ENCODE assay signal across 8 cellular contexts in genomic region chr16:71230122-71230845, GRCh38. TPM values are rescaled to one million over a fixed set of nuclear protein-coding genes. Genes with fewer than 3 reads are reported as not detected.
A peak's percentile ranks its signal among the peaks of the same experiment; 100 is the strongest.
DNase-seq lines count a peak whose midpoint lies in the region; ATAC-seq, FAIRE-seq and TF ChIP-seq lines count a peak whose summit lies in the region.

Gene HYDIN, minus strand, starts transcription at chr16:71230722. Its CDS starts 43,827 bp downstream, at chr16:71186895.

- RAD21 ChIA-PET in GM12878 (lab: Charles Lee; ENCODE audit: unreplicated experiment), result no interaction called here

- no peak for FAIRE-seq in GM12878 (lab: Jason Lieb, UNC)
- no peak for FAIRE-seq in keratinocyte (lab: Jason Lieb, UNC)

- intact Hi-C loops in GM12878 (cut with micrococcal nuclease; ENCODE audit: unreplicated experiment), result no loop called here

- no peak for TF ChIP-seq EP300 in GM12878 (IDR thresholded peaks at IDR 0.05; ENCODE audit: borderline replicate concordance in 1 of 2, control insufficient read depth in 1 of 2, low read depth in 2 of 2, low read length in 2 of 2)
- TF ChIP-seq EP300 in suprapubic skin (IDR thresholded peaks at IDR 0.05), result no peak

- SMC1A ChIA-PET in GM12878 (lab: Charles Lee; ENCODE audit: uncharacterized antibody, unreplicated experiment), result no interaction called here

- H4K20me1 ChIP-seq in GM12878 (ENCODE audit: control insufficient read depth, insufficient read depth), result no peaks in the 10 kb centered on the region
- no peaks in the 10 kb centered on the region for H4K20me1 ChIP-seq in keratinocyte (ENCODE audit: control insufficient read depth, extremely low read depth, insufficient read depth, low read length)

- no peaks in the 10 kb centered on the region for H3K27me3 ChIP-seq in GM12878 (replicated peaks in 1 of 2; ENCODE audit: control insufficient read depth in 2 of 2, insufficient read depth in 2 of 2, low read length in 1 of 2)
- no peaks in the 10 kb centered on the region for H3K27me3 ChIP-seq in keratinocyte (ENCODE audit: control insufficient read depth, extremely low read depth, insufficient read depth, low read length)
- H3K27me3 ChIP-seq in suprapubic skin, result peaks cover 13% of the 10 kb centered on the region

- no peak for TF ChIP-seq RAD21 in GM12878 (IDR thresholded peaks at IDR 0.05; ENCODE audit: insufficient read depth, low read depth, low read length)

- CTCF ChIA-PET in GM12878 (lab: Yijun Ruan, JAX), result no interaction called here

- H3K9me1 ChIP-seq in keratinocyte (ENCODE audit: control insufficient read depth, extremely low read depth, insufficient read depth, low read length), result no peaks in the 10 kb centered on the region

- no peak within 1 kb of the TSS for H2AFZ ChIP-seq in GM12878 (ENCODE audit: control insufficient read depth, low read depth, low read length)
- H2AFZ ChIP-seq in keratinocyte (ENCODE audit: control insufficient read depth, low read length), result peak within 1 kb of the TSS; percentile 66

- BruUV-seq in GM12878 (replicated peaks; lab: Mats Ljungman, UMichigan), result no TSS peak

- DNase-seq in NCI-H2081 treated with DMSO at 0.1 percent for 48 hours (lab: John Stamatoyannopoulos, UW) (peak; percentile 16), GM12878 (ENCODE audit: low read depth, low spot score) (no peak), keratinocyte (ENCODE audit: low read depth, low spot score) (peak; percentile 5), suprapubic skin (ENCODE audit: low spot score in 2 of 2) (peak in 1 of 2 donors; percentile 60), SIG-M5 treated with dmso at 0.1 percent for 504 hours (lab: John Stamatoyannopoulos, UW; ENCODE audit: unreplicated experiment) (no peak), GM13976 (ENCODE audit: low spot score) (no peak), germinal center (ENCODE audit: low spot score) (no peak)

- TF ChIP-seq POLR2A in GM12878 (IDR thresholded peaks at IDR 0.05; ENCODE audit: low read depth, low read length), result no peak
- no peak for TF ChIP-seq POLR2A in suprapubic skin (IDR thresholded peaks at IDR 0.05)

- peak within 1 kb of the TSS; percentile 56; the same call in 1 of the 2 replicates for H3K9ac ChIP-seq in ES-I3 (ENCODE audit: low read depth, low read length)
- no peak within 1 kb of the TSS for H3K9ac ChIP-seq in GM12878 (ENCODE audit: control insufficient read depth, insufficient read depth, low read length)
- peak within 1 kb of the TSS; percentile 43 for H3K9ac ChIP-seq in keratinocyte (ENCODE audit: control insufficient read depth, extremely low read depth, insufficient read depth, low read length)

- 47% methylated on average over 38 of the region's 38 CpGs for WGBS in GM12878 (ENCODE audit: insufficient coverage, insufficient replicate concordance, low lambda C conversion rate, missing lambda C conversion rate)
- WGBS in suprapubic skin, result 9% methylated on average over 38 of the region's 38 CpGs

- no peak for ATAC-seq in GM12878

- dilution Hi-C loops in keratinocyte (cut with MboI; ENCODE audit: extremely low pct_ligation_motif_present, low sequenced_read_pairs), result no loop called here

- H3K4me1 ChIP-seq in ES-I3 (ENCODE audit: insufficient read depth, low read length) (no peaks in the 10 kb centered on the region), GM12878 (ENCODE audit: control insufficient read depth, insufficient read depth, low read length) (no peaks in the 10 kb centered on the region), keratinocyte (ENCODE audit: control insufficient read depth, extremely low read depth, insufficient read depth, low read length) (no peaks in the 10 kb centered on the region), suprapubic skin (peaks cover 6% of the 10 kb centered on the region)

- POLR2A ChIA-PET in GM12878 (lab: Charles Lee), result no interaction called here

- TF ChIP-seq CTCF in GM12878 (IDR thresholded peaks at IDR 0.05 in 2 of 3, conservative IDR thresholded peaks at IDR 0.05 in 1 of 3; ENCODE audit: control insufficient read depth in 2 of 3, extremely low read depth in 1 of 3, insufficient read depth in 1 of 3, low read depth in 3 of 3, low read length in 3 of 3) (no peak), keratinocyte (optimal IDR thresholded peaks at IDR 0.05 in 1 of 3, IDR thresholded peaks at IDR 0.05 in 1 of 3, conservative IDR thresholded peaks at IDR 0.05 in 1 of 3; ENCODE audit: extremely low read depth in 1 of 3, insufficient read depth in 2 of 3, low read length in 3 of 3) (no peak), suprapubic skin (IDR thresholded peaks at IDR 0.05) (no peak), GM13976 (IDR thresholded peaks at IDR 0.05; ENCODE audit: borderline replicate concordance, control extremely low read depth, extremely low read depth, insufficient read depth, missing control alignments) (no peak)

- H3K36me3 ChIP-seq in ES-I3 (ENCODE audit: insufficient read depth, low read length) (no peaks in the 10 kb centered on the region), GM12878 (ENCODE audit: control insufficient read depth in 2 of 2, insufficient read depth in 2 of 2, low read length in 1 of 2) (no peaks in the 10 kb centered on the region), keratinocyte (ENCODE audit: control insufficient read depth in 2 of 2, extremely low read depth in 1 of 2, insufficient read depth in 2 of 2, low read length in 2 of 2) (no peaks in the 10 kb centered on the region), suprapubic skin (no peaks in the 10 kb centered on the region)

- H3K9me3 ChIP-seq in ES-I3 (ENCODE audit: control insufficient read depth, insufficient read depth, low read length) (peaks cover 9% of the 10 kb centered on the region), GM12878 (replicated peaks; ENCODE audit: control insufficient read depth, insufficient read depth, low read length) (peaks cover 2% of the 10 kb centered on the region; the same call in 1 of the 3 replicates), keratinocyte (ENCODE audit: control insufficient read depth, low read depth, low read length) (no peaks in the 10 kb centered on the region), suprapubic skin (peaks cover 7% of the 10 kb centered on the region)

- no peaks in the 10 kb centered on the region for H3K79me2 ChIP-seq in GM12878 (ENCODE audit: control insufficient read depth, insufficient read depth, low read length)
- no peaks in the 10 kb centered on the region for H3K79me2 ChIP-seq in keratinocyte (ENCODE audit: control insufficient read depth, insufficient read depth, low read length)

- in situ Hi-C loops in GM12878 (cut with MboI), result no loop called here
- in situ Hi-C loops in GM13976 (cut with MboI; ENCODE audit: low sequenced_read_pairs, unreplicated experiment), result no loop called here

- no peak within 1 kb of the TSS for H3K4me3 ChIP-seq in GM12878
- H3K4me3 ChIP-seq in keratinocyte (ENCODE audit: control insufficient read depth in 2 of 3, extremely low read depth in 1 of 3, insufficient read depth in 2 of 3, low read depth in 1 of 3, low read length in 3 of 3), result peak within 1 kb of the TSS; percentile 30 to 56 (median 55)
- peak within 1 kb of the TSS; percentile 6 for H3K4me3 ChIP-seq in suprapubic skin

- H3K27ac ChIP-seq in GM12878 (ENCODE audit: control insufficient read depth, insufficient read depth) (no peak within 1 kb of the TSS), keratinocyte (ENCODE audit: control insufficient read depth, insufficient read depth, low read length) (no peak within 1 kb of the TSS), suprapubic skin (no peak within 1 kb of the TSS)

- H3K4me2 ChIP-seq in GM12878 (ENCODE audit: control insufficient read depth, insufficient read depth) (no peak within 1 kb of the TSS), keratinocyte (ENCODE audit: control insufficient read depth, extremely low read depth, insufficient read depth, low read depth, low read length) (peak within 1 kb of the TSS; percentile 73)

TF ChIP-seq in GM12878, 131 proteins besides CTCF, POLR2A, EP300 and RAD21 (continues in another document):
- TF ChIP-seq KAT2A (conservative IDR thresholded peaks at IDR 0.05; ENCODE audit: control insufficient read depth, low read depth, low read length), result no peak
- TF ChIP-seq MXI1 (IDR thresholded peaks at IDR 0.05; ENCODE audit: low read depth, low read length), result no peak

RNA-seq across cellular contexts. Expression of gene HYDIN, which starts in this region (rescaled TPM):
- total RNA-seq in GM12878 (2013; cell fraction: nucleolus; rRNA removed), result not detected in 2 replicates
- total RNA-seq in GM12878 (2014; rRNA removed) (not detected in 2 replicates), GM12878 (2014; rRNA removed; fragmentation: Illumina TruSeq; extraction: Trizol) (0.09 TPM in 1 of 2 replicates, not detected in the other), GM12878 (2021) (0.29 TPM in 1 of 2 replicates, not detected in the other), suprapubic skin (1 to 10 TPM in 1 of 4 donors, under 1 TPM in 2, not detected in 1; 0.40 to 1.1 (median 0.47) TPM)
- not detected for polyA plus RNA-seq in GM12878 (2011; ENCODE audit: low read depth)
- polyA plus RNA-seq in GM12878 (2011; rRNA removed) (not detected in 2 replicates), GM12878 (2014; fragmentation: Illumina TruSeq; extraction: Trizol) (0.01 TPM in 1 of 2 replicates, not detected in the other), GM12878 (2014; fragmentation: Nextera tagmentation; extraction: Ambion mirVana) (under 1 TPM in 1 of 2 experiments, not detected in 1; 0.10 TPM), GM12878 (2014; rRNA removed) (not detected in 2 replicates), GM12878 (2016; fragmentation: Nextera tagmentation; extraction: Ambion mirVana) (under 1 TPM in 1 of 2 experiments, not detected in 1; 0.30 TPM), keratinocyte (0.41 to 0.62 TPM (median 0.49 TPM) in 3 replicates)
- 0.01 TPM in 1 of 2 replicates, not detected in the other for polyA plus RNA-seq in GM12878 (2011; cell fraction: cytosol; rRNA removed)
- polyA plus RNA-seq in GM12878 (2011; cell fraction: nucleus; rRNA removed), result 0.03 and 0.06 TPM in 2 replicates
- polyA plus RNA-seq in GM12878 (2012), result 0.05 TPM in 1 of 2 replicates, not detected in the other
- polyA minus RNA-seq in GM12878 (2011; rRNA and poly(A)+ RNA removed), result 0.36 and 1.0 TPM in 2 replicates
- polyA minus RNA-seq in GM12878 (2011; cell fraction: cytosol; rRNA and poly(A)+ RNA removed), result not detected in 2 replicates
- polyA minus RNA-seq in GM12878 (2011; cell fraction: nucleus; rRNA and poly(A)+ RNA removed), result not detected in 2 replicates
- not detected for polyA plus RNA-seq in keratinocyte (2011; ENCODE audit: low read depth)
- polyA plus RNA-seq in keratinocyte (2011; cell fraction: cytosol; rRNA removed), result 0.26 and 0.49 TPM in 2 replicates
- polyA plus RNA-seq in keratinocyte (2011; cell fraction: nucleus; rRNA removed), result 0.99 and 1.3 TPM in 2 replicates
- 0.18 TPM in 2 replicates for polyA plus RNA-seq in keratinocyte (2012; ENCODE audit: low replicate concordance)
- polyA minus RNA-seq in keratinocyte, result 0.86 to 1.5 TPM in 2 of 3 replicates, not detected in the other
- polyA minus RNA-seq in keratinocyte (2011; cell fraction: cytosol; rRNA and poly(A)+ RNA removed), result not detected
- polyA minus RNA-seq in keratinocyte (2011; cell fraction: nucleus; rRNA and poly(A)+ RNA removed), result 2.0 and 4.6 TPM in 2 replicates

Comparison
In these comparisons a context has a peak if more than half of its experiments do, and no peak if none do; other contexts are left out.
1. DNase-seq: peak in NCI-H2081 treated with DMSO at 0.1 percent for 48 hours (single experiment) and keratinocyte (single experiment); none in GM12878 (single experiment), SIG-M5 treated with dmso at 0.1 percent for 504 hours (single experiment), GM13976 (single experiment) and germinal center (single experiment).